In genomic region chr2:237212356-237213279, GRCh38 we compare ENCODE assay signal across 7 cellular contexts.
A peak's percentile ranks its signal among the peaks of the same experiment; 100 is the strongest.
DNase-seq lines count a peak whose midpoint lies in the region; FAIRE-seq and TF ChIP-seq lines count a peak whose summit lies in the region.
"Not testable (repeated sequence)": the region's sequence is repeated elsewhere in the genome, so short reads cannot be mapped to it uniquely, and the experiment has no call there.

No MANE protein-coding gene starts in this region.

- TF ChIP-seq CTCF in AG04450 (IDR thresholded peaks at IDR 0.05; ENCODE audit: low read depth, low read length); astrocyte (IDR thresholded peaks at IDR 0.05; ENCODE audit: insufficient read depth, low read depth, low read length); endodermal cell (conservative IDR thresholded peaks at IDR 0.05); keratinocyte (optimal IDR thresholded peaks at IDR 0.05 in 1 of 3, IDR thresholded peaks at IDR 0.05 in 1 of 3, conservative IDR thresholded peaks at IDR 0.05 in 1 of 3; ENCODE audit: extremely low read depth in 1 of 3, insufficient read depth in 2 of 3, low read length in 3 of 3); osteocyte (IDR thresholded peaks at IDR 0.05): not testable (repeated sequence)

- H3K9me1 ChIP-seq in keratinocyte (ENCODE audit: control insufficient read depth, extremely low read depth, insufficient read depth, low read length) = not testable (repeated sequence)

- H2AFZ ChIP-seq in astrocyte (ENCODE audit: low read depth, low read length); keratinocyte (ENCODE audit: control insufficient read depth, low read length): not testable (repeated sequence)

- 89 to 96% methylated on average over 8 to 9 of the region's 9 CpGs for WGBS in endodermal cell (ENCODE audit: insufficient coverage in 1 of 2, insufficient read length in 1 of 2), 2 experiments

- FAIRE-seq in HTR-8/SVneo (lab: Jason Lieb, UNC) (peak; percentile 100), astrocyte (lab: Jason Lieb, UNC) (peak; percentile 98), keratinocyte (lab: Jason Lieb, UNC) (peak; percentile 32)

- not testable (repeated sequence) for H3K79me2 ChIP-seq in astrocyte (ENCODE audit: insufficient read depth, low read length); keratinocyte (ENCODE audit: control insufficient read depth, insufficient read depth, low read length)

- dilution Hi-C loops in keratinocyte (cut with MboI; ENCODE audit: extremely low pct_ligation_motif_present, low sequenced_read_pairs) = not testable (repeated sequence)

- H3K4me1 Mint-ChIP-seq in astrocyte (ENCODE audit: low read depth, unreplicated experiment) = peaks cover 13% of the 10 kb centered on the region
- H3K4me1 Mint-ChIP-seq in endodermal cell = not testable (repeated sequence)
- peaks cover 32% of the 10 kb centered on the region for H3K4me1 Mint-ChIP-seq in osteocyte (ENCODE audit: unreplicated experiment)

- H3K4me3 ChIP-seq in AG04450 (ENCODE audit: low read depth, low read length); astrocyte (ENCODE audit: insufficient read depth, low read depth, low read length); keratinocyte (ENCODE audit: control insufficient read depth in 2 of 3, extremely low read depth in 1 of 3, insufficient read depth in 2 of 3, low read depth in 1 of 3, low read length in 3 of 3); stomach smooth muscle (ENCODE audit: low read length in 2 of 2): not testable (repeated sequence)
- H3K4me3 ChIP-seq in endodermal cell (ENCODE audit: low read length) = peak overlapping the region; percentile 57

- H3K9ac ChIP-seq in astrocyte (ENCODE audit: low read length) = peak overlapping the region; percentile 39
- not testable (repeated sequence) for H3K9ac ChIP-seq in endodermal cell (ENCODE audit: extremely low read depth, low read length, poor library complexity, severe bottlenecking); keratinocyte (ENCODE audit: control insufficient read depth, extremely low read depth, insufficient read depth, low read length); stomach smooth muscle (ENCODE audit: low read length in 2 of 2)

- peak overlapping the region; percentile 90 for H3K27ac ChIP-seq in AG04450 (ENCODE audit: low read depth, low read length)
- H3K27ac ChIP-seq in astrocyte (ENCODE audit: low read depth, low read length) = peak overlapping the region; percentile 64
- not testable (repeated sequence) for H3K27ac ChIP-seq in endodermal cell (ENCODE audit: low read depth, low read length); keratinocyte (ENCODE audit: control insufficient read depth, insufficient read depth, low read length)
- peak overlapping the region; percentile 64 for H3K27ac ChIP-seq in stomach smooth muscle (ENCODE audit: low read length)

- not testable (repeated sequence) for H3K27ac Mint-ChIP-seq in astrocyte (ENCODE audit: unreplicated experiment); endodermal cell; osteocyte (ENCODE audit: unreplicated experiment)

- not testable (repeated sequence) for H3K9me3 Mint-ChIP-seq in astrocyte (ENCODE audit: unreplicated experiment); endodermal cell; osteocyte (ENCODE audit: unreplicated experiment)

- CTCF ChIA-PET in AG04450 (lab: Charles Lee) = not testable (repeated sequence)

- not testable (repeated sequence) for H3K27me3 Mint-ChIP-seq in astrocyte (ENCODE audit: low read depth, unreplicated experiment); endodermal cell (ENCODE audit: insufficient read depth); osteocyte (ENCODE audit: unreplicated experiment)

- POLR2A ChIA-PET in AG04450 (lab: Yijun Ruan, JAX) = interaction anchor here (0.7 to 1.1 kb wide), 3 partner anchors 13 to 45 kb away, joined by 3 to 5 read pairs (median 5); no protein-coding TSS in a partner anchor

- H3K27me3 ChIP-seq in AG04450 (ENCODE audit: control insufficient read depth, insufficient read depth, low read length); astrocyte (ENCODE audit: insufficient read depth, low read length); endodermal cell (ENCODE audit: control insufficient read depth, insufficient read depth, low read length, poor library complexity, severe bottlenecking); keratinocyte (ENCODE audit: control insufficient read depth, extremely low read depth, insufficient read depth, low read length); stomach smooth muscle (ENCODE audit: control insufficient read depth in 1 of 2, insufficient read depth in 2 of 2, low read length in 2 of 2): not testable (repeated sequence)

- H3K4me2 ChIP-seq in astrocyte (ENCODE audit: low read length); keratinocyte (ENCODE audit: control insufficient read depth, extremely low read depth, insufficient read depth, low read depth, low read length): not testable (repeated sequence)

- not testable (repeated sequence) for H4K20me1 ChIP-seq in astrocyte (ENCODE audit: insufficient read depth, low read length); keratinocyte (ENCODE audit: control insufficient read depth, extremely low read depth, insufficient read depth, low read length)

- not testable (repeated sequence) for DNase-seq in AG04450 (ENCODE audit: low read depth, low spot score); HTR-8/SVneo (ENCODE audit: insufficient read length, low spot score); astrocyte (ENCODE audit: low read depth); endodermal cell; keratinocyte (ENCODE audit: low read depth, low spot score)
- DNase-seq in osteocyte (ENCODE audit: extremely low spot score, unreplicated experiment) = peak; percentile 15

- not testable (repeated sequence) for H3K4me3 Mint-ChIP-seq in astrocyte (ENCODE audit: unreplicated experiment); endodermal cell; osteocyte (ENCODE audit: unreplicated experiment)

- H3K4me1 ChIP-seq in astrocyte (ENCODE audit: insufficient read depth, low read length) (peaks cover 25% of the 10 kb centered on the region), stomach smooth muscle (ENCODE audit: control insufficient read depth, insufficient read depth, low read length) (peaks cover 32% of the 10 kb centered on the region)
- not testable (repeated sequence) for H3K4me1 ChIP-seq in endodermal cell (ENCODE audit: control insufficient read depth, insufficient read depth, low read length); keratinocyte (ENCODE audit: control insufficient read depth, extremely low read depth, insufficient read depth, low read length)

- H3K36me3 ChIP-seq in astrocyte (ENCODE audit: insufficient read depth, low read length); endodermal cell (ENCODE audit: control insufficient read depth, insufficient read depth, low read length); keratinocyte (ENCODE audit: control insufficient read depth in 2 of 2, extremely low read depth in 1 of 2, insufficient read depth in 2 of 2, low read length in 2 of 2); stomach smooth muscle (ENCODE audit: control insufficient read depth in 2 of 2, insufficient read depth in 2 of 2, low read length in 2 of 2): not testable (repeated sequence)

- H3K36me3 Mint-ChIP-seq in astrocyte (ENCODE audit: low read depth, unreplicated experiment); endodermal cell (ENCODE audit: low read depth); osteocyte (ENCODE audit: unreplicated experiment): not testable (repeated sequence)

- not testable (repeated sequence) for H3K9me3 ChIP-seq in AG04450 (ENCODE audit: control insufficient read depth, insufficient read depth, low read length); astrocyte (ENCODE audit: insufficient read depth, low read depth, low read length); keratinocyte (ENCODE audit: control insufficient read depth, low read depth, low read length); stomach smooth muscle (ENCODE audit: control insufficient read depth in 2 of 2, low read length in 2 of 2)
- H3K9me3 ChIP-seq in endodermal cell (ENCODE audit: control insufficient read depth, low read length) = peaks cover 14% of the 10 kb centered on the region
